In genomic region chr2:237700583-237701032, GRCh38 we compare ENCODE assay signal across 7 cellular contexts.
DNase-seq lines count a peak whose midpoint lies in the region; ATAC-seq lines count a peak whose summit lies in the region.

No MANE protein-coding gene starts in this region.

- intact Hi-C loops in Right ventricle myocardium superior (cut with DNase I) = loop anchor here (2.0 kb wide), 1 partner anchor 28 kb away; no protein-coding TSS in a partner anchor

- ATAC-seq in GM21723 (IDR thresholded peaks at IDR 0.05; ENCODE audit: unreplicated experiment) = peak; percentile 24
- peak; percentile 54 for ATAC-seq in Right ventricle myocardium superior (ENCODE audit: poor library complexity)
- ATAC-seq in HG02870 (IDR thresholded peaks at IDR 0.05; ENCODE audit: unreplicated experiment) = no peak
- no peak for ATAC-seq in GM18873 (IDR thresholded peaks at IDR 0.05; ENCODE audit: low FRiP score, unreplicated experiment)

- DNase-seq in NCI-H345 (lab: John Stamatoyannopoulos, UW) = peak; percentile 58
- peak; percentile 87 for DNase-seq in activated T-cell treated with anti-CD3 and anti-CD28 coated beads, Interleukin-2, amount 50 U/mL, for 48 hours
- DNase-seq in Right ventricle myocardium superior = peak; percentile 78
- DNase-seq in smooth muscle cell of the brain vasculature (ENCODE audit: low read depth, low spot score) = peak; percentile 95

Comparison
In these comparisons a context has a peak if more than half of its experiments do, and no peak if none do; other contexts are left out.
1. ATAC-seq: peak in GM21723 (single experiment) and Right ventricle myocardium superior (single experiment); none in HG02870 (single experiment) and GM18873 (single experiment).
2. Peak in every context shown above with its lines, with median percentiles within 50 percentile points of each other: DNase-seq.